In the genomic region with DNA sequence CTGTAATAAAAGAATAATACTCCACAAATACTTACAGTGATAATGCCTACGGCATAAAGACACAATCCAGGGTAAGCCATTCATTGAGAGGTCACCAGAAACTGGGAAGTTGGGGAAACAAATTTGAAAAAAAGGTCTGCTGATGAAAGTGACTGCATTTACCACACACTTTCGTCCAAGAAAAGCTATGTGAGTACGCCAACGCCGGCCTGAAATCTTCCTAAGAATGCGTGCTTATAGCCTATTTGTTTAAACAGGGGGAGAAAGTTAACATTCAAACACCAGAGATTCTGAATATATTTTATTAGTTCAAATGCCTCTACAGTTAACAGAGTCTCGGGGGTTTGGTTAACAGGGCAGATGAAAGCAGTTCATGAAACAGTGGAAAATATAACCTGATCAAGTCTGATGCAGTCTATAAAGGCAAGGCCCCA, we compare ENCODE assay signal across 1 cellular context.
A peak's percentile ranks its signal among the peaks of the same experiment; 100 is the strongest.
TF ChIP-seq lines count a peak whose summit lies in the region.

No MANE protein-coding gene starts in this region.

TF ChIP-seq in K562, 482 proteins besides CTCF, POLR2A, EP300 and RAD21 (continued from another document):
- TF ChIP-seq, protein P1, sequence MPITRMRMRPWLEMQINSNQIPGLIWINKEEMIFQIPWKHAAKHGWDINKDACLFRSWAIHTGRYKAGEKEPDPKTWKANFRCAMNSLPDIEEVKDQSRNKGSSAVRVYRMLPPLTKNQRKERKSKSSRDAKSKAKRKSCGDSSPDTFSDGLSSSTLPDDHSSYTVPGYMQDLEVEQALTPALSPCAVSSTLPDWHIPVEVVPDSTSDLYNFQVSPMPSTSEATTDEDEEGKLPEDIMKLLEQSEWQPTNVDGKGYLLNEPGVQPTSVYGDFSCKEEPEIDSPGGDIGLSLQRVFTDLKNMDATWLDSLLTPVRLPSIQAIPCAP (CRISPR knock-in tag; IDR thresholded peaks at IDR 0.05; ENCODE audit: borderline replicate concordance) = no peak
- no peak for TF ChIP-seq TCF3 (CRISPR knock-in tag; IDR thresholded peaks at IDR 0.05)
- TF ChIP-seq, protein P2, sequence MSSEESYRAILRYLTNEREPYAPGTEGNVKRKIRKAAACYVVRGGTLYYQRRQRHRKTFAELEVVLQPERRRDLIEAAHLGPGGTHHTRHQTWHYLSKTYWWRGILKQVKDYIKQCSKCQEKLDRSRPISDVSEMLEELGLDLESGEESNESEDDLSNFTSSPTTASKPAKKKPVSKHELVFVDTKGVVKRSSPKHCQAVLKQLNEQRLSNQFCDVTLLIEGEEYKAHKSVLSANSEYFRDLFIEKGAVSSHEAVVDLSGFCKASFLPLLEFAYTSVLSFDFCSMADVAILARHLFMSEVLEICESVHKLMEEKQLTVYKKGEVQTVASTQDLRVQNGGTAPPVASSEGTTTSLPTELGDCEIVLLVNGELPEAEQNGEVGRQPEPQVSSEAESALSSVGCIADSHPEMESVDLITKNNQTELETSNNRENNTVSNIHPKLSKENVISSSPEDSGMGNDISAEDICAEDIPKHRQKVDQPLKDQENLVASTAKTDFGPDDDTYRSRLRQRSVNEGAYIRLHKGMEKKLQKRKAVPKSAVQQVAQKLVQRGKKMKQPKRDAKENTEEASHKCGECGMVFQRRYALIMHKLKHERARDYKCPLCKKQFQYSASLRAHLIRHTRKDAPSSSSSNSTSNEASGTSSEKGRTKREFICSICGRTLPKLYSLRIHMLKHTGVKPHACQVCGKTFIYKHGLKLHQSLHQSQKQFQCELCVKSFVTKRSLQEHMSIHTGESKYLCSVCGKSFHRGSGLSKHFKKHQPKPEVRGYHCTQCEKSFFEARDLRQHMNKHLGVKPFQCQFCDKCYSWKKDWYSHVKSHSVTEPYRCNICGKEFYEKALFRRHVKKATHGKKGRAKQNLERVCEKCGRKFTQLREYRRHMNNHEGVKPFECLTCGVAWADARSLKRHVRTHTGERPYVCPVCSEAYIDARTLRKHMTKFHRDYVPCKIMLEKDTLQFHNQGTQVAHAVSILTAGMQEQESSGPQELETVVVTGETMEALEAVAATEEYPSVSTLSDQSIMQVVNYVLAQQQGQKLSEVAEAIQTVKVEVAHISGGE (CRISPR knock-in tag; IDR thresholded peaks at IDR 0.05) = no peak
- TF ChIP-seq ZNF668 (CRISPR knock-in tag; IDR thresholded peaks at IDR 0.05) = no peak
- no peak for TF ChIP-seq ZFP1 (CRISPR knock-in tag; IDR thresholded peaks at IDR 0.05)
- TF ChIP-seq, protein P3, sequence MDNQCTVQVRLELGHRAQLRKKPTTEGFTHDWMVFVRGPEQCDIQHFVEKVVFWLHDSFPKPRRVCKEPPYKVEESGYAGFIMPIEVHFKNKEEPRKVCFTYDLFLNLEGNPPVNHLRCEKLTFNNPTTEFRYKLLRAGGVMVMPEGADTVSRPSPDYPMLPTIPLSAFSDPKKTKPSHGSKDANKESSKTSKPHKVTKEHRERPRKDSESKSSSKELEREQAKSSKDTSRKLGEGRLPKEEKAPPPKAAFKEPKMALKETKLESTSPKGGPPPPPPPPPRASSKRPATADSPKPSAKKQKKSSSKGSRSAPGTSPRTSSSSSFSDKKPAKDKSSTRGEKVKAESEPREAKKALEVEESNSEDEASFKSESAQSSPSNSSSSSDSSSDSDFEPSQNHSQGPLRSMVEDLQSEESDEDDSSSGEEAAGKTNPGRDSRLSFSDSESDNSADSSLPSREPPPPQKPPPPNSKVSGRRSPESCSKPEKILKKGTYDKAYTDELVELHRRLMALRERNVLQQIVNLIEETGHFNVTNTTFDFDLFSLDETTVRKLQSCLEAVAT (IDR thresholded peaks at IDR 0.05) = peak in 1 of 2 experiments; percentile 51; a peak in 1 of 4 replicates
- TF ChIP-seq BRD9 (IDR thresholded peaks at IDR 0.05; ENCODE audit: low read depth, partially characterized antibody) = peak; percentile 7
- no peak for TF ChIP-seq FOXA1 (IDR thresholded peaks at IDR 0.05; ENCODE audit: borderline replicate concordance)
- peak; percentile 83; the same call in 1 of the 2 replicates for TF ChIP-seq ZC3H4 (CRISPR knock-in tag; IDR thresholded peaks at IDR 0.05; ENCODE audit: borderline replicate concordance)
- no peak for TF ChIP-seq MCM5 (IDR thresholded peaks at IDR 0.05; ENCODE audit: low read depth)
- no peak for TF ChIP-seq OTX1 (CRISPR knock-in tag; IDR thresholded peaks at IDR 0.05)
